In the genomic region with DNA sequence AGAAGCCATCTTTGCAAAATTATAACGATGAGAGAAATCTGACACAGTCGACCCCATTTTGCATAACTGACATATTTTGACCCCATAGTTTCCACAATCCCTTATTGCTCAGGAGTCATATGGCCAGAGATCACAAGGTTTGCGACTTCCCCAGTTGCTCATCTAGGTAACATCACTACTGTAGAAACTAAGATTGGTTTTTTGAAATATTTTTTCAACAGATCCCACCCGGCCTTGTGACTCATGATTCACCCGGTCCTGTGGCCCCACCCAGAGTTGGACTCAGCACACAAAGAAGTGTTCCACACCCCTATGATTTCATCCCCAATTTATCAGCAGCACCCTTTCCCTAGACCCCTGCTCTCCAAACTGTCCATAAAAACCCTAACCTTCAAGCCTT, we compare ENCODE assay signal across 19 cellular contexts. TPM values are rescaled to one million over a fixed set of nuclear protein-coding genes. Genes with fewer than 3 reads are reported as not detected.
DNase-seq lines count a peak whose midpoint lies in the region; ATAC-seq and TF ChIP-seq lines count a peak whose summit lies in the region.
"Had no signal": no experiment of that assay in that cellular context is flagged by ENCODE, and none has a peak within 500 bp of the region (broad histone marks: within the 10 kb centered on the region; RNA-seq: fewer than 3 reads in every experiment).

No MANE protein-coding gene starts in this region.

- no peak overlapping the region for H3K4me2 ChIP-seq in smooth muscle cell

- H4K20me1 ChIP-seq in smooth muscle cell (ENCODE audit: low read depth), result no peaks in the 10 kb centered on the region

- H3K9me3 ChIP-seq in duodenal mucosa (ENCODE audit: control insufficient read depth in 1 of 2, low read length in 2 of 2) (no peaks in the 10 kb centered on the region), smooth muscle cell (replicated peaks; ENCODE audit: low read depth) (no peaks in the 10 kb centered on the region)
- H3K9me3 ChIP-seq: thoracic aorta had no signal

- peak overlapping the region; percentile 99 for H3K27ac Mint-ChIP-seq in activated naive CD4-positive, alpha-beta T cell treated with anti-CD3 and anti-CD28 coated beads, Interleukin-2, amount 10 ng/mL, durations not matched to agents 7 days and 5 days
- peak overlapping the region; percentile 83 for H3K27ac Mint-ChIP-seq in stimulated activated naive CD8-positive, alpha-beta T cell treated with anti-CD3 and anti-CD28 coated beads, Interleukin-15, Interleukin-2, amounts not matched to agents 100 ng/mL and 50 ng/mL, for 24 hours

- no peaks in the 10 kb centered on the region for H3K27me3 Mint-ChIP-seq in activated naive CD4-positive, alpha-beta T cell treated with anti-CD3 and anti-CD28 coated beads, Interleukin-2, amount 10 ng/mL, durations not matched to agents 7 days and 5 days
- H3K27me3 Mint-ChIP-seq in stimulated activated naive CD8-positive, alpha-beta T cell treated with anti-CD3 and anti-CD28 coated beads, Interleukin-15, Interleukin-2, amounts not matched to agents 100 ng/mL and 50 ng/mL, for 24 hours, result no peaks in the 10 kb centered on the region

- CTCF ChIA-PET in activated naive CD4-positive, alpha-beta T cell treated with anti-CD3 and anti-CD28 coated beads, Interleukin-2, amount 10 ng/mL, durations not matched to agents 7 days and 5 days (lab: Charles Lee), result no interaction called here

- TF ChIP-seq CTCF in VCaP (conservative IDR thresholded peaks at IDR 0.05) (no peak), smooth muscle cell (IDR thresholded peaks at IDR 0.05; ENCODE audit: borderline replicate concordance, insufficient read depth, poor library complexity, severe bottlenecking) (no peak)

- peaks cover 0 to 3% of the 10 kb centered on the region in 2 donors for H3K4me1 ChIP-seq in duodenal mucosa (ENCODE audit: control insufficient read depth in 1 of 2, insufficient read depth in 2 of 2, low read length in 2 of 2)
- no peaks in the 10 kb centered on the region for H3K4me1 ChIP-seq in smooth muscle cell (ENCODE audit: low read depth)

- H3K79me2 ChIP-seq in smooth muscle cell (ENCODE audit: low read depth), result no peaks in the 10 kb centered on the region

- H2AFZ ChIP-seq in smooth muscle cell (ENCODE audit: low read depth), result no peak overlapping the region

- H3K9me3 Mint-ChIP-seq in activated naive CD4-positive, alpha-beta T cell treated with anti-CD3 and anti-CD28 coated beads, Interleukin-2, amount 10 ng/mL, durations not matched to agents 7 days and 5 days, result peaks cover 33% of the 10 kb centered on the region
- peaks cover 13% of the 10 kb centered on the region for H3K9me3 Mint-ChIP-seq in stimulated activated naive CD8-positive, alpha-beta T cell treated with anti-CD3 and anti-CD28 coated beads, Interleukin-15, Interleukin-2, amounts not matched to agents 100 ng/mL and 50 ng/mL, for 24 hours

- H3F3A ChIP-seq in smooth muscle cell (ENCODE audit: low read depth), result no peaks in the 10 kb centered on the region

- H3K4me3 ChIP-seq in duodenal mucosa (ENCODE audit: low read depth in 1 of 2, low read length in 2 of 2), result no peak overlapping the region
- H3K4me3 ChIP-seq in smooth muscle cell, result no peak overlapping the region
- H3K4me3 ChIP-seq: dorsolateral prefrontal cortex, thoracic aorta had no signal

- WGBS in smooth muscle cell (ENCODE audit: low lambda C conversion rate), result 94% methylated on average over 5 of the region's 5 CpGs

- H3K9ac ChIP-seq in duodenal mucosa (ENCODE audit: low read depth in 1 of 2, low read length in 2 of 2) (no peak overlapping the region), smooth muscle cell (ENCODE audit: low read depth) (no peak overlapping the region)

- no peak overlapping the region for H3K4me3 Mint-ChIP-seq in activated naive CD4-positive, alpha-beta T cell treated with anti-CD3 and anti-CD28 coated beads, Interleukin-2, amount 10 ng/mL, durations not matched to agents 7 days and 5 days
- no peak overlapping the region for H3K4me3 Mint-ChIP-seq in stimulated activated naive CD8-positive, alpha-beta T cell treated with anti-CD3 and anti-CD28 coated beads, Interleukin-15, Interleukin-2, amounts not matched to agents 100 ng/mL and 50 ng/mL, for 24 hours

- H3K36me3 Mint-ChIP-seq in activated naive CD4-positive, alpha-beta T cell treated with anti-CD3 and anti-CD28 coated beads, Interleukin-2, amount 10 ng/mL, durations not matched to agents 7 days and 5 days, result peaks cover 52% of the 10 kb centered on the region
- peaks cover 19% of the 10 kb centered on the region for H3K36me3 Mint-ChIP-seq in stimulated activated naive CD8-positive, alpha-beta T cell treated with anti-CD3 and anti-CD28 coated beads, Interleukin-15, Interleukin-2, amounts not matched to agents 100 ng/mL and 50 ng/mL, for 24 hours (ENCODE audit: low read depth)

- no peaks in the 10 kb centered on the region for H3K27me3 ChIP-seq in duodenal mucosa (ENCODE audit: control insufficient read depth in 1 of 2, insufficient read depth in 2 of 2, low read length in 2 of 2)
- no peaks in the 10 kb centered on the region for H3K27me3 ChIP-seq in smooth muscle cell (ENCODE audit: low read depth)

- ATAC-seq in HG02970 (IDR thresholded peaks at IDR 0.05; ENCODE audit: low FRiP score, unreplicated experiment) (no peak), HG03378 (IDR thresholded peaks at IDR 0.05; ENCODE audit: unreplicated experiment) (no peak)
- ATAC-seq: sciatic nerve had no signal

- H3K36me3 ChIP-seq in duodenal mucosa (ENCODE audit: control insufficient read depth in 1 of 2, insufficient read depth in 2 of 2, low read length in 2 of 2) (no peaks in the 10 kb centered on the region), smooth muscle cell (ENCODE audit: low read depth) (no peaks in the 10 kb centered on the region)
- H3K36me3 ChIP-seq: thoracic aorta had no signal

- no peak for DNase-seq in activated naive CD4-positive, alpha-beta T cell treated with anti-CD3 and anti-CD28 coated beads, Interleukin-2, amount 10 ng/mL, durations not matched to agents 7 days and 5 days
- DNase-seq in activated naive CD4-positive, alpha-beta T cell (lab: John Stamatoyannopoulos, UW), result no peak
- no peak for DNase-seq in smooth muscle cell (lab: John Stamatoyannopoulos, UW; ENCODE audit: unreplicated experiment)
- DNase-seq: dorsolateral prefrontal cortex; head of caudate nucleus; midbrain; NCI-H1930; nucleus accumbens; Right ventricle myocardium superior; stimulated activated CD4-positive, alpha-beta T cell treated with anti-CD3 and anti-CD28 coated beads, Interleukin-4, amount 100 ng/mL, for 1 hour had no signal

- H3K4me1 Mint-ChIP-seq in activated naive CD4-positive, alpha-beta T cell treated with anti-CD3 and anti-CD28 coated beads, Interleukin-2, amount 10 ng/mL, durations not matched to agents 7 days and 5 days, result peaks cover 65% of the 10 kb centered on the region
- peaks cover 49% of the 10 kb centered on the region for H3K4me1 Mint-ChIP-seq in stimulated activated naive CD8-positive, alpha-beta T cell treated with anti-CD3 and anti-CD28 coated beads, Interleukin-15, Interleukin-2, amounts not matched to agents 100 ng/mL and 50 ng/mL, for 24 hours (ENCODE audit: low read depth)

- H3K27ac ChIP-seq in VCaP, result peak overlapping the region; percentile 86
- H3K27ac ChIP-seq in duodenal mucosa (ENCODE audit: low read depth, low read length), result peak overlapping the region; percentile 22
- H3K27ac ChIP-seq in smooth muscle cell (ENCODE audit: low read depth), result no peak overlapping the region
- H3K27ac ChIP-seq: dorsolateral prefrontal cortex, thoracic aorta had no signal

RNA-seq across cellular contexts. Expression of a gene that starts 50.2 kb away (rescaled TPM):
- total RNA-seq in smooth muscle cell, result not detected in 2 replicates
- not detected in 2 replicates for polyA plus RNA-seq in smooth muscle cell
- total RNA-seq: kidney epithelial cell, NCI-H460, Right ventricle myocardium superior, sciatic nerve had no signal
